ENCODE assay signal across 8 cellular contexts in genomic region chr1:209576798-209577197, GRCh38. TPM values are rescaled to one million over a fixed set of nuclear protein-coding genes. Genes with fewer than 3 reads are reported as not detected.
DNase-seq lines count a peak whose midpoint lies in the region; ATAC-seq and TF ChIP-seq lines count a peak whose summit lies in the region.

No MANE protein-coding gene starts in this region.

- H3K4me1 ChIP-seq in Caco-2: no peaks in the 10 kb centered on the region
- H3K4me1 ChIP-seq in PC-9 (replicated peaks; ENCODE audit: insufficient read depth): no peaks in the 10 kb centered on the region
- H3K4me1 ChIP-seq in tibial artery: no peaks in the 10 kb centered on the region

- H3K27ac ChIP-seq in PC-9 (no peak overlapping the region), tibial artery (no peak overlapping the region)

- TF ChIP-seq CTCF in Caco-2 (IDR thresholded peaks at IDR 0.05; ENCODE audit: insufficient read depth in 1 of 2, low read depth in 1 of 2, low read length in 1 of 2, severe bottlenecking in 1 of 2, unreplicated experiment in 1 of 2) (peak; percentile 84 to 95), PC-9 (conservative IDR thresholded peaks at IDR 0.05) (peak; percentile 89), fibroblast of villous mesenchyme (IDR thresholded peaks at IDR 0.05; ENCODE audit: insufficient read depth, low read depth, low read length) (peak; percentile 98), omental fat pad (IDR thresholded peaks at IDR 0.05) (peak in 1 of 3 donors; percentile 79), tibial artery (IDR thresholded peaks at IDR 0.05) (peak; percentile 80 to 92)

- no peak overlapping the region for H3K4me3 ChIP-seq in Caco-2 (ENCODE audit: low read depth, low read length)
- no peak overlapping the region for H3K4me3 ChIP-seq in PC-9
- H3K4me3 ChIP-seq in fibroblast of villous mesenchyme (ENCODE audit: low read depth, low read length): no peak overlapping the region
- no peak overlapping the region for H3K4me3 ChIP-seq in tibial artery

- H2AFZ ChIP-seq in PC-9: no peak overlapping the region

- ATAC-seq in GM21423 (IDR thresholded peaks at IDR 0.05; ENCODE audit: unreplicated experiment) (peak; percentile 88), omental fat pad (ENCODE audit: low FRiP score) (peak; percentile 74)

- no peaks in the 10 kb centered on the region for H3K36me3 Mint-ChIP-seq in Caco-2 (ENCODE audit: insufficient read depth, unreplicated experiment)

- H3K79me2 ChIP-seq in PC-9 (ENCODE audit: low read depth): no peaks in the 10 kb centered on the region

- no peak overlapping the region for H3K27ac Mint-ChIP-seq in Caco-2 (ENCODE audit: unreplicated experiment)

- H3K36me3 ChIP-seq in Caco-2 (ENCODE audit: control insufficient read depth, insufficient read depth, low read length) (no peaks in the 10 kb centered on the region), PC-9 (ENCODE audit: low read depth) (no peaks in the 10 kb centered on the region), tibial artery (no peaks in the 10 kb centered on the region)

- intact Hi-C loops in Caco-2 (cut with micrococcal nuclease; ENCODE audit: unreplicated experiment) (loop anchor here (1.0 to 2.0 kb wide), 4 partner anchors 26 to 171 kb away; no protein-coding TSS in a partner anchor), PC-9 (cut with micrococcal nuclease; ENCODE audit: unreplicated experiment) (loop anchor here (1.0 to 10.0 kb wide), 4 partner anchors 51 to 248 kb away; partner anchors contain the start of gene UTP25), tibial artery (cut with DNase I; ENCODE audit: low total_unique reads) (loop anchor here (2.0 to 10.0 kb wide), 2 partner anchors 112 to 168 kb away; no protein-coding TSS in a partner anchor)

- CTCF ChIA-PET in Caco-2 (lab: Charles Lee): interaction anchor here (0.6 to 2.1 kb wide), 11 partner anchors 9 to 297 kb away, joined by 3 to 9 read pairs (median 4); no protein-coding TSS in a partner anchor
- CTCF ChIA-PET in PC-9 (lab: Charles Lee): interaction anchor here (0.6 kb wide), 1 partner anchor 413 kb away, joined by 4 read pairs; no protein-coding TSS in a partner anchor

- POLR2A ChIA-PET in Caco-2 (lab: Charles Lee) (no interaction called here), PC-9 (lab: Charles Lee; ENCODE audit: unreplicated experiment) (no interaction called here)

- DNase-seq in Caco-2: peak; percentile 83 to 89
- peak; percentile 71 for DNase-seq in HuH-7.5 (ENCODE audit: low spot score)
- DNase-seq in PC-9: peak; percentile 52 to 80
- peak; percentile 42 for DNase-seq in activated T-helper 1 cell treated with Interleukin-2 at 50 U/mL for 16 hours (ENCODE audit: low read depth)
- peak; percentile 68 for DNase-seq in fibroblast of villous mesenchyme (ENCODE audit: low read depth)
- DNase-seq in omental fat pad (ENCODE audit: low spot score): peak; percentile 73
- peak; percentile 73 to 75 for DNase-seq in tibial artery

- no peaks in the 10 kb centered on the region for H4K20me1 ChIP-seq in PC-9 (ENCODE audit: insufficient read depth)

- H3K9me2 ChIP-seq in PC-9 (ENCODE audit: insufficient read depth): no peaks in the 10 kb centered on the region

- no peak overlapping the region for H3K4me3 Mint-ChIP-seq in Caco-2 (ENCODE audit: unreplicated experiment)

- H3K9me3 Mint-ChIP-seq in Caco-2 (ENCODE audit: unreplicated experiment): no peaks in the 10 kb centered on the region

- no peaks in the 10 kb centered on the region for H3K27me3 ChIP-seq in Caco-2 (replicated peaks; ENCODE audit: control insufficient read depth, insufficient read depth, low read length)
- peaks cover 25% of the 10 kb centered on the region; the same call in 1 of the 2 replicates for H3K27me3 ChIP-seq in PC-9 (ENCODE audit: insufficient read depth, low read depth)
- peaks cover 0 to 29% of the 10 kb centered on the region in 2 donors for H3K27me3 ChIP-seq in tibial artery

- BruUV-seq in Caco-2 (replicated peaks; lab: Mats Ljungman, UMichigan): no TSS peak
- no TSS peak for BruUV-seq in PC-9 (replicated peaks; lab: Mats Ljungman, UMichigan)

- H3K4me1 Mint-ChIP-seq in Caco-2 (ENCODE audit: low read depth, unreplicated experiment): peaks cover 6% of the 10 kb centered on the region

- H3K27me3 Mint-ChIP-seq in Caco-2 (ENCODE audit: insufficient read depth, unreplicated experiment): peaks cover 11% of the 10 kb centered on the region

- H3F3A ChIP-seq in PC-9 (ENCODE audit: insufficient read depth, low read depth): no peaks in the 10 kb centered on the region

- H3K9me3 ChIP-seq in Caco-2 (no peaks in the 10 kb centered on the region), PC-9 (ENCODE audit: insufficient read depth, low read depth) (no peaks in the 10 kb centered on the region), tibial artery (no peaks in the 10 kb centered on the region)

- no peak overlapping the region for H3K4me2 ChIP-seq in PC-9

RNA-seq across cellular contexts. Expression of gene CAMK1G, which starts 6.7 kb away (rescaled TPM):
- not detected in 2 replicates for total RNA-seq in Caco-2 (2022)
- total RNA-seq in PC-9 (2021): not detected in 2 replicates
- total RNA-seq in fibroblast of villous mesenchyme: 2.6 and 9.1 TPM in 2 replicates
- total RNA-seq in omental fat pad: not detected
